ENCODE assay signal across 1 cellular context in genomic region chr1:116138277-116138792, GRCh38.
TF ChIP-seq lines count a peak whose summit lies in the region.

No MANE protein-coding gene starts in this region.

TF ChIP-seq in K562, 482 proteins besides CTCF, POLR2A, EP300 and RAD21 (continued from another document):
- TF ChIP-seq ZNF23 (CRISPR knock-in tag; IDR thresholded peaks at IDR 0.05) (no peak), SNRNP70 (optimal IDR thresholded peaks at IDR 0.05; ENCODE audit: low read depth, low read length) (no peak), MAFG (tag; conservative IDR thresholded peaks at IDR 0.05) (0 out of 2 replicates have a peak, but pooled peaks have one; percentile 38), JUND (IDR thresholded peaks at IDR 0.05; ENCODE audit: borderline replicate concordance, low read depth, low read length) (no peak), JUND (tag; IDR thresholded peaks at IDR 0.05; ENCODE audit: borderline replicate concordance, low read depth, low read length) (no peak), ETS1 (conservative IDR thresholded peaks at IDR 0.05; ENCODE audit: control insufficient read depth, low read depth, low read length) (no peak), ZNF316 (IDR thresholded peaks at IDR 0.05) (peak; percentile 87), TRIM25 (IDR thresholded peaks at IDR 0.05; ENCODE audit: borderline replicate concordance) (no peak), C11orf30 (IDR thresholded peaks at IDR 0.05; ENCODE audit: low read depth) (peak; percentile 78), HOXB6 (CRISPR knock-in tag; IDR thresholded peaks at IDR 0.05; ENCODE audit: borderline replicate concordance) (no peak), POLR2AphosphoS2 (IDR thresholded peaks at IDR 0.05; ENCODE audit: low read length) (no peak), SAFB (IDR thresholded peaks at IDR 0.05; ENCODE audit: borderline replicate concordance, low read depth, low read length) (no peak), MBD1 (CRISPR knock-in tag; IDR thresholded peaks at IDR 0.05) (no peak)
